24 cellular contexts compared by ENCODE assay signal in genomic region chr17:37051839-37052238, GRCh38.
"Had no signal": no experiment of that assay in that cellular context is flagged by ENCODE, and none has a peak within 500 bp of the region (broad histone marks: within the 10 kb centered on the region; RNA-seq: fewer than 3 reads in every experiment).

No MANE protein-coding gene starts in this region.

- H3K36me3 ChIP-seq: cardiac muscle cell had no signal

- H3K27ac ChIP-seq: brain microvascular endothelial cell, cardiac muscle cell, KMS-11 had no signal

- H3K36me3 Mint-ChIP-seq: WTC11 had no signal

- H3K27me3 Mint-ChIP-seq: activated CD4-positive, alpha-beta T cell treated with anti-CD3 and anti-CD28 coated beads, Interleukin-2, amount 10 ng/mL, durations not matched to agents 24 days and 14 days; activated CD8-positive, alpha-beta memory T cell treated with anti-CD3 and anti-CD28 coated beads, Interleukin-2, amount 10 ng/mL, durations not matched to agents 7 days and 5 days; activated naive CD8-positive, alpha-beta T cell; activated T-cell treated with anti-CD3 and anti-CD28 coated beads, Interleukin-2, amount 50 U/mL, for 24 hours had no signal

- H3K4me3 ChIP-seq: cardiac muscle cell had no signal

- DNase-seq: activated CD4-positive, alpha-beta T cell treated with anti-CD3 and anti-CD28 coated beads for 1 hour; activated CD4-positive, alpha-beta T cell treated with anti-CD3 and anti-CD28 coated beads, Interleukin-2, amount 10 ng/mL, durations not matched to agents 24 days and 14 days; activated CD4-positive, alpha-beta T cell treated with anti-CD3 and anti-CD28 coated beads, Interleukin-2, amount 50 U/mL, for 48 hours; activated CD8-positive, alpha-beta memory T cell treated with anti-CD3 and anti-CD28 coated beads, Interleukin-2, amount 10 ng/mL, durations not matched to agents 7 days and 5 days; activated effector memory CD4-positive, alpha-beta T cell treated with anti-CD3 and anti-CD28 coated beads, Interleukin-2, amount 50 U/mL, for 16 hours; activated naive CD4-positive, alpha-beta T cell treated with anti-CD3 and anti-CD28 coated beads for 36 hours; activated T-cell treated with anti-CD3 and anti-CD28 coated beads, Interleukin-2, amount 50 U/mL, for 24 hours; amygdala; brain microvascular endothelial cell; NCI-H1092; NCI-H1417; NCI-H1694 treated with DMSO at 0.1 percent for 48 hours; NCI-H2029 treated with DMSO at 0.1 percent for 48 hours; NCI-H446; NCI-H524; PC-3; SHP77 treated with DMSO at 0.1 percent for 48 hours; T-helper 9 cell had no signal

- H3K4me2 ChIP-seq: KMS-11 had no signal

- H3K27ac Mint-ChIP-seq: activated CD4-positive, alpha-beta T cell treated with anti-CD3 and anti-CD28 coated beads, Interleukin-2, amount 10 ng/mL, durations not matched to agents 24 days and 14 days; activated CD8-positive, alpha-beta memory T cell treated with anti-CD3 and anti-CD28 coated beads, Interleukin-2, amount 10 ng/mL, durations not matched to agents 7 days and 5 days; activated naive CD4-positive, alpha-beta T cell treated with anti-CD3 and anti-CD28 coated beads for 36 hours; activated naive CD8-positive, alpha-beta T cell; activated T-cell treated with anti-CD3 and anti-CD28 coated beads, Interleukin-2, amount 50 U/mL, for 24 hours; T-helper 1 cell treated with Interleukin-12 subunit alpha and Interleukin-12 subunit beta and Interleukin-4 antibody, amounts not matched to agents 30 μg/mL and 1 μg/mL, for 36 hours; WTC11 had no signal

- FAIRE-seq: astrocyte had no signal

- ATAC-seq: activated CD8-positive, alpha-beta memory T cell treated with anti-CD3 and anti-CD28 coated beads, Interleukin-2, amount 10 ng/mL, durations not matched to agents 7 days and 5 days; PC-3; WTC11 had no signal

- H3K4me3 Mint-ChIP-seq: activated CD4-positive, alpha-beta T cell treated with anti-CD3 and anti-CD28 coated beads, Interleukin-2, amount 10 ng/mL, durations not matched to agents 24 days and 14 days; activated CD8-positive, alpha-beta memory T cell treated with anti-CD3 and anti-CD28 coated beads, Interleukin-2, amount 10 ng/mL, durations not matched to agents 7 days and 5 days; activated naive CD4-positive, alpha-beta T cell treated with anti-CD3 and anti-CD28 coated beads for 36 hours; activated naive CD8-positive, alpha-beta T cell; activated T-cell treated with anti-CD3 and anti-CD28 coated beads, Interleukin-2, amount 50 U/mL, for 24 hours; T-helper 1 cell treated with Interleukin-12 subunit alpha and Interleukin-12 subunit beta and Interleukin-4 antibody, amounts not matched to agents 30 μg/mL and 1 μg/mL, for 36 hours; WTC11 had no signal

- H3K9me3 Mint-ChIP-seq: activated CD4-positive, alpha-beta T cell treated with anti-CD3 and anti-CD28 coated beads, Interleukin-2, amount 10 ng/mL, durations not matched to agents 24 days and 14 days; activated naive CD4-positive, alpha-beta T cell treated with anti-CD3 and anti-CD28 coated beads for 36 hours; activated T-cell treated with anti-CD3 and anti-CD28 coated beads, Interleukin-2, amount 50 U/mL, for 24 hours; T-helper 1 cell treated with Interleukin-12 subunit alpha and Interleukin-12 subunit beta and Interleukin-4 antibody, amounts not matched to agents 30 μg/mL and 1 μg/mL, for 36 hours; WTC11 had no signal

- H3K27me3 ChIP-seq: brain microvascular endothelial cell, cardiac muscle cell had no signal
